In genomic region chr17:27558842-27559505, GRCh38 we compare ENCODE assay signal across 13 cellular contexts.
A peak's percentile ranks its signal among the peaks of the same experiment; 100 is the strongest.
DNase-seq lines count a peak whose midpoint lies in the region; ATAC-seq and TF ChIP-seq lines count a peak whose summit lies in the region.
"Had no signal": no experiment of that assay in that cellular context is flagged by ENCODE, and none has a peak within 500 bp of the region (broad histone marks: within the 10 kb centered on the region; RNA-seq: fewer than 3 reads in every experiment).

No MANE protein-coding gene starts in this region.

- peaks cover 49% of the 10 kb centered on the region for H3K4me1 Mint-ChIP-seq in brain

- H3K27me3 Mint-ChIP-seq in brain: peaks cover under 1% of the 10 kb centered on the region

- H3K4me3 Mint-ChIP-seq in brain: peak overlapping the region in 2 of 5 experiments; percentile 25 to 49
- H3K4me3 Mint-ChIP-seq: activated T-cell treated with anti-CD3 and anti-CD28 coated beads, Interleukin-2, amount 50 U/mL, for 72 hours had no signal

- ATAC-seq in lower lobe of right lung (peak; percentile 50 to 55), HG02938 (IDR thresholded peaks at IDR 0.05; ENCODE audit: unreplicated experiment) (no peak), HG03457 (IDR thresholded peaks at IDR 0.05; ENCODE audit: unreplicated experiment) (no peak)
- ATAC-seq: activated T-cell treated with anti-CD3 and anti-CD28 coated beads, Interleukin-2, amount 50 U/mL, for 72 hours had no signal

- H3K4me3 ChIP-seq in lower lobe of right lung: no peak overlapping the region
- H3K4me3 ChIP-seq: HAP-1, prostate gland had no signal

- DNase-seq in HT-29 (ENCODE audit: low spot score) (peak; percentile 58), lower lobe of right lung (peak; percentile 69), LoVo (ENCODE audit: low spot score) (no peak)
- DNase-seq: activated T-cell treated with anti-CD3 and anti-CD28 coated beads, Interleukin-2, amount 50 U/mL, for 72 hours; central memory CD4-positive, alpha-beta T cell; NCI-H2227 treated with DMSO at 0.1 percent for 48 hours; WERI-Rb-1 had no signal

- H3K9me3 ChIP-seq in lower lobe of right lung: no peaks in the 10 kb centered on the region
- H3K9me3 ChIP-seq: HAP-1, prostate gland had no signal

- TF ChIP-seq CTCF in brain (conservative IDR thresholded peaks at IDR 0.05): no peak
- TF ChIP-seq CTCF in lower lobe of right lung (IDR thresholded peaks at IDR 0.05): no peak

- H3K36me3 ChIP-seq in lower lobe of right lung: peaks cover 6% of the 10 kb centered on the region
- H3K36me3 ChIP-seq: HAP-1, prostate gland had no signal

- H3K27me3 ChIP-seq in lower lobe of right lung (ENCODE audit: low read depth): no peaks in the 10 kb centered on the region

- H3K27ac Mint-ChIP-seq in brain: peak overlapping the region in 3 of 5 experiments; percentile 75 to 96 (median 76)
- H3K27ac Mint-ChIP-seq: activated T-cell treated with anti-CD3 and anti-CD28 coated beads, Interleukin-2, amount 50 U/mL, for 72 hours had no signal

- no peaks in the 10 kb centered on the region for H3K9me3 Mint-ChIP-seq in brain

- peaks cover 26% of the 10 kb centered on the region for H3K36me3 Mint-ChIP-seq in brain

- H3K27ac ChIP-seq in lower lobe of right lung (peak overlapping the region; percentile 82), temporal lobe (ENCODE audit: low read depth, low read length) (peak overlapping the region; percentile 5)
- H3K27ac ChIP-seq: WERI-Rb-1 had no signal

- H3K4me1 ChIP-seq in lower lobe of right lung: peaks cover 59% of the 10 kb centered on the region
- H3K4me1 ChIP-seq: HAP-1, prostate gland had no signal

- intact Hi-C loops in lower lobe of right lung (cut with DNase I): no loop called here

Comparison
In these comparisons a context has a peak if more than half of its experiments do, and no peak if none do; other contexts are left out.
1. ATAC-seq: peak in lower lobe of right lung (2 of 2); none in HG02938 (single experiment) and HG03457 (single experiment).